31 cellular contexts compared by ENCODE assay signal in the genomic region with DNA sequence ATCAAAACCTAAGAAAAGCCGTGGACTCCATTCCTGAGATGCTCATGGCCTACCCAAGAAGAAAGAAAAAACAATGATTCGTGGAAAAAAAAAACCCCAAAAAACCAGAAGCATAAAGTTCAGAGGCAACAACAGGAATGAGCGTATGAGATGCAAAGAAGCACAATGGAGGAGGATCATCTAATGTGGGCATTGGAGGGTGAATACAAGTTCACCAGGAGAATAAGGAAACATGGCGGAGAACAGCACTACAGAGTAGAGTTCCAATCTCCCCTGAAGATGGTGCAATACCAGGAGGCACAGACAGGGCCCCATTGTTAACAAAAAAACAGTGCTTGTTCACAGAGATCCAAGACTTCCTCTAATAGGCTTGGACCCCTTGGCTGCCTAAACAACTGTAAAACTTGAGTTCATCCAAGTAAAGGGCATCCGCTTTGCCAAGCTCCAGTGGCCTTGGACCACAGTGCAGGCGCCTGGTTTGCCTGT.
"Had no signal": no experiment of that assay in that cellular context is flagged by ENCODE, and none has a peak within 500 bp of the region (broad histone marks: within the 10 kb centered on the region; RNA-seq: fewer than 3 reads in every experiment).

No MANE protein-coding gene starts in this region.

- ATAC-seq: body of pancreas, gastroesophageal sphincter had no signal

- DNase-seq: activated CD4-positive, alpha-beta T cell treated with anti-CD3 and anti-CD28 coated beads for 4 hours; activated CD4-positive, alpha-beta T cell treated with anti-CD3 and anti-CD28 coated beads, Interleukin-2, amount 50 U/mL, for 4 hours; activated effector memory CD4-positive, alpha-beta T cell treated with anti-CD3 and anti-CD28 coated beads, Interleukin-2, amount 50 U/mL, for 16 hours; activated naive CD4-positive, alpha-beta T cell treated with anti-CD3 and anti-CD28 coated beads for 36 hours; activated naive CD8-positive, alpha-beta T cell treated with anti-CD3 and anti-CD28 coated beads for 36 hours; activated T-cell treated with anti-CD3 and anti-CD28 coated beads for 4 hours; adrenal gland; aorta; body of pancreas; dermis blood vessel endothelial cell; effector CD4-positive, alpha-beta T cell; erythroblast; islet precursor cell; left ventricle myocardium inferior; nephron progenitor cell; ovary; stimulated activated CD4-positive, alpha-beta T cell treated with anti-CD3 and anti-CD28 coated beads, Interleukin-15, amount 100 ng/mL, for 24 hours; stimulated activated naive CD4-positive, alpha-beta T cell; T-helper 9 cell; uterus had no signal

- H3K27ac Mint-ChIP-seq: activated naive CD4-positive, alpha-beta T cell treated with anti-CD3 and anti-CD28 coated beads for 36 hours; activated naive CD8-positive, alpha-beta T cell treated with anti-CD3 and anti-CD28 coated beads for 36 hours; nephron progenitor cell; progenitor cell of endocrine pancreas; T-helper 1 cell treated with Interleukin-12 subunit alpha and Interleukin-12 subunit beta and Interleukin-4 antibody, amounts not matched to agents 30 μg/mL and 1 μg/mL, for 36 hours had no signal

- H3K36me3 ChIP-seq: adrenal gland, gastroesophageal sphincter, left ventricle myocardium inferior, ovary, suprapubic skin, tibial nerve, uterus had no signal

- H3K9me3 ChIP-seq: adrenal gland, body of pancreas, gastroesophageal sphincter, left ventricle myocardium inferior, ovary, suprapubic skin, tibial nerve, uterus had no signal

- H3K4me3 ChIP-seq: adrenal gland, body of pancreas, gastroesophageal sphincter, hepatocyte, left ventricle myocardium inferior, lung, ovary, suprapubic skin, tibial nerve, uterus had no signal

- H2AFZ ChIP-seq: hepatocyte had no signal

- FAIRE-seq: colon, endometrium, TTC549 had no signal

- H3K79me2 ChIP-seq: hepatocyte had no signal

- H3K27ac ChIP-seq: adrenal gland, body of pancreas, gastroesophageal sphincter, hepatocyte, left ventricle myocardium inferior, ovary, suprapubic skin, tibial nerve, uterus, VCaP had no signal

- H3K27me3 Mint-ChIP-seq: progenitor cell of endocrine pancreas had no signal

- H3K4me3 Mint-ChIP-seq: activated naive CD4-positive, alpha-beta T cell treated with anti-CD3 and anti-CD28 coated beads for 36 hours; activated naive CD8-positive, alpha-beta T cell treated with anti-CD3 and anti-CD28 coated beads for 36 hours; nephron progenitor cell; T-helper 1 cell treated with Interleukin-12 subunit alpha and Interleukin-12 subunit beta and Interleukin-4 antibody, amounts not matched to agents 30 μg/mL and 1 μg/mL, for 36 hours had no signal

- H3K27me3 ChIP-seq: adrenal gland, body of pancreas, gastroesophageal sphincter, hepatocyte, ovary, tibial nerve, uterus had no signal

- H3K36me3 Mint-ChIP-seq: activated naive CD8-positive, alpha-beta T cell treated with anti-CD3 and anti-CD28 coated beads for 36 hours had no signal

- H3K4me2 ChIP-seq: hepatocyte had no signal

- H3K4me1 ChIP-seq: body of pancreas, gastroesophageal sphincter, left ventricle myocardium inferior, tibial nerve, uterus had no signal

- H3K9me3 Mint-ChIP-seq: activated naive CD4-positive, alpha-beta T cell treated with anti-CD3 and anti-CD28 coated beads for 36 hours; activated naive CD8-positive, alpha-beta T cell treated with anti-CD3 and anti-CD28 coated beads for 36 hours; T-helper 1 cell treated with Interleukin-12 subunit alpha and Interleukin-12 subunit beta and Interleukin-4 antibody, amounts not matched to agents 30 μg/mL and 1 μg/mL, for 36 hours had no signal
